29 cellular contexts compared by ENCODE assay signal in the genomic region with DNA sequence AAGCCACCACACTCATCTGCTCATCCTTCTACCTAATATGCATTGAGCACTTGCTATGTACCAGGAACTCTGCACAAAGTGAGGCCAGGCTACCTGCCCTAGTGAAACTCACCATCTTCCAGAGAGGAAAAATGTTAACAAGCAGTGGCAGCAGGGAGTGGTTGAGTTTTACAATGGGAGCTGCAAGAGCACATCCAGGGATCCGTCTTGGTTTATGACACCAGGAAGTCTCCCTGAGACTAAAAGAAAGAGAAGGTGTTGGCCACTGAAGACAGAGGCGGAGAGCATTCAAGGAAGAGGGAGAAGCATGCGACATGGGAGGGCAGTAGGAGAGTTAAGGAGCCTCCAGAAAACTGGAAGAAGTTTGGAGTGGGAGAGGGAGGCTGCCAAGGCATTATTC.
"Had no signal": no experiment of that assay in that cellular context is flagged by ENCODE, and none has a peak within 500 bp of the region (broad histone marks: within the 10 kb centered on the region; RNA-seq: fewer than 3 reads in every experiment).

No MANE protein-coding gene starts in this region.

- H3K9me3 ChIP-seq: ovary, psoas muscle, right lobe of liver, sigmoid colon, suprapubic skin, testis, tibial artery, upper lobe of left lung, vagina had no signal

- H3K27ac ChIP-seq: neural progenitor cell, ovary, parathyroid adenoma, psoas muscle, right lobe of liver, sigmoid colon, suprapubic skin, testis, tibial artery, upper lobe of left lung, vagina had no signal

- H3K27ac Mint-ChIP-seq: naive thymus-derived CD4-positive, alpha-beta T cell; natural killer cell; nephron; neural progenitor cell; progenitor cell of endocrine pancreas; stimulated activated memory B cell treated with anti-CD40 and anti-IgM and Interleukin-4, amounts not matched to agents 10 μg/mL and 1 μg/mL and 100 μg/mL, for 72 hours had no signal

- DNase-seq: naive thymus-derived CD4-positive, alpha-beta T cell; natural killer cell; occipital lobe; ovary; posterior cingulate gyrus; psoas muscle; right cardiac atrium; right lobe of liver; sigmoid colon; small intestine; stimulated activated CD4-positive, alpha-beta T cell treated with anti-CD3 and anti-CD28 coated beads, Interleukin-15, amount 100 ng/mL, for 24 hours; stimulated activated CD4-positive, alpha-beta T cell treated with anti-CD3 and anti-CD28 coated beads, Interleukin-2, amount 100 ng/mL, for 24 hours; stimulated activated CD4-positive, alpha-beta T cell treated with anti-CD3 and anti-CD28 coated beads, Interleukin-2, amount 100 ng/mL, for 48 hours; stimulated activated CD4-positive, alpha-beta T cell treated with anti-CD3 and anti-CD28 coated beads, Interleukin-4, amount 100 ng/mL, for 24 hours; stimulated activated naive CD4-positive, alpha-beta T cell; stimulated activated naive CD8-positive, alpha-beta T cell treated with anti-CD3 and anti-CD28 coated beads, Interleukin-15, amount 100 ng/mL, for 72 hours; stimulated activated naive CD8-positive, alpha-beta T cell treated with anti-CD3 and anti-CD28 coated beads, Interleukin-15, Interleukin-2, amounts not matched to agents 100 U/mL and 50 U/mL, for 24 hours; substantia nigra; testis; tibial artery; trophoblast cell; upper lobe of left lung had no signal

- H3K27me3 ChIP-seq: neural progenitor cell, ovary, right lobe of liver, sigmoid colon, suprapubic skin, testis, tibial artery, upper lobe of left lung, vagina had no signal

- ATAC-seq: naive thymus-derived CD4-positive, alpha-beta T cell; natural killer cell; psoas muscle; right cardiac atrium; right lobe of liver; stimulated activated memory B cell treated with anti-CD40 and anti-IgM and Interleukin-4, amounts not matched to agents 10 μg/mL and 1 μg/mL and 100 μg/mL, for 72 hours; stimulated activated naive CD8-positive, alpha-beta T cell treated with anti-CD3 and anti-CD28 coated beads, Interleukin-15, amount 100 ng/mL, for 72 hours; stimulated activated naive CD8-positive, alpha-beta T cell treated with anti-CD3 and anti-CD28 coated beads, Interleukin-15, Interleukin-2, amounts not matched to agents 100 U/mL and 50 U/mL, for 24 hours had no signal

- H3K9ac ChIP-seq: neural progenitor cell, parathyroid adenoma had no signal

- H3K36me3 ChIP-seq: neural progenitor cell, ovary, right lobe of liver, sigmoid colon, suprapubic skin, tibial artery, upper lobe of left lung, vagina had no signal

- H3K9me3 Mint-ChIP-seq: natural killer cell; nephron; neural progenitor cell; stimulated activated memory B cell treated with anti-CD40 and anti-IgM and Interleukin-4, amounts not matched to agents 10 μg/mL and 1 μg/mL and 100 μg/mL, for 72 hours; stimulated activated naive CD8-positive, alpha-beta T cell treated with anti-CD3 and anti-CD28 coated beads, Interleukin-15, amount 100 ng/mL, for 72 hours had no signal

- H3K36me3 Mint-ChIP-seq: naive thymus-derived CD4-positive, alpha-beta T cell; natural killer cell; neural progenitor cell; stimulated activated memory B cell treated with anti-CD40 and anti-IgM and Interleukin-4, amounts not matched to agents 10 μg/mL and 1 μg/mL and 100 μg/mL, for 72 hours had no signal

- H3K4me1 Mint-ChIP-seq: naive thymus-derived CD4-positive, alpha-beta T cell; nephron; stimulated activated memory B cell treated with anti-CD40 and anti-IgM and Interleukin-4, amounts not matched to agents 10 μg/mL and 1 μg/mL and 100 μg/mL, for 72 hours; stimulated activated naive CD8-positive, alpha-beta T cell treated with anti-CD3 and anti-CD28 coated beads, Interleukin-15, amount 100 ng/mL, for 72 hours had no signal

- H3K4me3 ChIP-seq: neural progenitor cell, ovary, psoas muscle, right lobe of liver, sigmoid colon, suprapubic skin, testis, tibial artery, upper lobe of left lung, vagina had no signal

- H3K4me3 Mint-ChIP-seq: naive thymus-derived CD4-positive, alpha-beta T cell; natural killer cell; nephron; neural progenitor cell; stimulated activated memory B cell treated with anti-CD40 and anti-IgM and Interleukin-4, amounts not matched to agents 10 μg/mL and 1 μg/mL and 100 μg/mL, for 72 hours; stimulated activated naive CD8-positive, alpha-beta T cell treated with anti-CD3 and anti-CD28 coated beads, Interleukin-15, amount 100 ng/mL, for 72 hours had no signal

- H3K4me1 ChIP-seq: neural progenitor cell, parathyroid adenoma, psoas muscle, testis, upper lobe of left lung, vagina had no signal
